In the genomic region with DNA sequence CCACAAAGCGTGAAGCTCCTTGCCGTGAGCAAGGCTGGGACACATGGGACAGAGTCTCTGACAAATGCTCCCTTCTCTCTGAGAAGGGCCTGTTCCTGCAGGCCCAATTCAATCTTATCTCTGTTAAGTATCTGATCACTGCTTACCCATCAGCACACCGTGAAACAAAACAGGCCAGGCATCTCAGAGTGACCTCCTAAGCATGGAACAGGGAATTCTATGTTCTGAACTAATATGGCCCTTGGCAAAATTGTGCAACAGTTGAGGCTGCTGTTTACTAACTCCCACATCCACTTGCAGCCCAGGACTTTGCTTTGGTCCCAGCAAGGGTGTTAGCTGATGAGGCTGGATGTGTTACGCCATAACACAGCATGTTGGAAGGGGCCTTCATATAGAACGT, we compare ENCODE assay signal across 19 cellular contexts.
A peak's percentile ranks its signal among the peaks of the same experiment; 100 is the strongest.
DNase-seq lines count a peak whose midpoint lies in the region; ATAC-seq, FAIRE-seq and TF ChIP-seq lines count a peak whose summit lies in the region.
"Had no signal": no experiment of that assay in that cellular context is flagged by ENCODE, and none has a peak within 500 bp of the region (broad histone marks: within the 10 kb centered on the region; RNA-seq: fewer than 3 reads in every experiment).

No MANE protein-coding gene starts in this region.

- POLR2A ChIA-PET in HepG2 (lab: Yijun Ruan, JAX), result no interaction called here

- H3K79me2 ChIP-seq in HepG2 (ENCODE audit: insufficient read depth, low read length), result no peaks in the 10 kb centered on the region

- no peak overlapping the region for H3K9ac ChIP-seq in HepG2 (ENCODE audit: insufficient read depth, low read depth, low read length)

- H4K20me1 ChIP-seq in HepG2 (ENCODE audit: insufficient read depth, low read length), result no peaks in the 10 kb centered on the region

- TF ChIP-seq EP300 in HepG2 (IDR thresholded peaks at IDR 0.05; ENCODE audit: low read depth in 2 of 2, low read length in 2 of 2) (no peak), HepG2 (CRISPR knock-in tag; IDR thresholded peaks at IDR 0.05; ENCODE audit: borderline replicate concordance) (no peak)

- H3K9me3 ChIP-seq in body of pancreas, result no peaks in the 10 kb centered on the region
- H3K9me3 ChIP-seq in HepG2 (ENCODE audit: low read length), result no peaks in the 10 kb centered on the region
- no peaks in the 10 kb centered on the region for H3K9me3 ChIP-seq in vagina

- intact Hi-C loops in body of pancreas (cut with DNase I) (no loop called here), HepG2 (cut with micrococcal nuclease; ENCODE audit: unreplicated experiment) (no loop called here), vagina (cut with DNase I) (no loop called here)

- H3K27ac ChIP-seq in body of pancreas, result no peak overlapping the region
- H3K27ac ChIP-seq in HepG2 (ENCODE audit: extremely low read length, insufficient read depth, low read length), result no peak overlapping the region
- H3K27ac ChIP-seq in vagina, result peak overlapping the region; percentile 37

- H2AFZ ChIP-seq in HepG2 (ENCODE audit: low read length), result no peak overlapping the region

- TF ChIP-seq RAD21 in HepG2 (CRISPR knock-in tag; IDR thresholded peaks at IDR 0.05), result no peak

- 69 to 78% methylated on average over 5 of the region's 5 CpGs for WGBS in body of pancreas, 2 donors
- 22% methylated on average over 5 of the region's 5 CpGs for WGBS in HepG2 (ENCODE audit: low lambda C conversion rate)

- H3K4me2 ChIP-seq in HepG2 (ENCODE audit: low read depth, low read length), result 0 out of 2 replicates have a peak overlapping the region, but pooled peaks have one; percentile 2

- H3K4me1 ChIP-seq in body of pancreas, result no peaks in the 10 kb centered on the region
- H3K4me1 ChIP-seq in HepG2 (ENCODE audit: insufficient read depth, low read length), result peaks cover 14% of the 10 kb centered on the region
- H3K4me1 ChIP-seq in vagina, result peaks cover 23% of the 10 kb centered on the region

- H3K4me3 ChIP-seq in body of pancreas (no peak overlapping the region), HepG2 (replicated peaks in 1 of 3; ENCODE audit: insufficient read depth in 1 of 3, low read depth in 2 of 3, low read length in 3 of 3) (no peak overlapping the region), vagina (no peak overlapping the region)
- H3K4me3 ChIP-seq: skin epidermis had no signal

- FAIRE-seq in HepG2 (lab: Jason Lieb, UNC), result no peak
- FAIRE-seq: GM12891, H54 had no signal

- DNase-seq in SKM-1 treated with dmso at 0.1 percent for 144 hours (lab: John Stamatoyannopoulos, UW; ENCODE audit: unreplicated experiment) (peak; percentile 10), SKM-1 (lab: John Stamatoyannopoulos, UW; ENCODE audit: unreplicated experiment) (no peak), body of pancreas (peak in 1 of 4 donors; percentile 34), HepG2 (ENCODE audit: low spot score) (peak; percentile 29), vagina (ENCODE audit: extremely low spot score in 2 of 2) (peak in 1 of 2 donors; percentile 89), SW 1271 (lab: John Stamatoyannopoulos, UW) (no peak)
- no peak for DNase-seq in activated T-cell treated with anti-CD3 and anti-CD28 coated beads, Interleukin-2, amount 50 U/mL, for 48 hours
- DNase-seq: ACHN; activated CD4-positive, alpha-beta T cell treated with anti-CD3 and anti-CD28 coated beads, Interleukin-2, amount 10 ng/mL, durations not matched to agents 7 days and 5 days; DMS 273 treated with DMSO at 0.1 percent for 48 hours; immature natural killer cell; naive thymus-derived CD8-positive, alpha-beta T cell; NCI-H1694; NCI-H82; T-helper 1 cell had no signal

- in situ Hi-C loops in HepG2 (cut with HindIII; ENCODE audit: extremely low pct_ligation_motif_present, low pct_unique_long_range_greater_than_20kb), result no loop called here

- no TSS peak for BruUV-seq in HepG2 (replicated peaks; lab: Mats Ljungman, UMichigan)

- ATAC-seq in body of pancreas (peak; percentile 30), HepG2 (peak; percentile 87), GM19395 (IDR thresholded peaks at IDR 0.05; ENCODE audit: unreplicated experiment) (no peak)
- ATAC-seq: naive thymus-derived CD8-positive, alpha-beta T cell had no signal

- no peak for TF ChIP-seq POLR2A in body of pancreas (IDR thresholded peaks at IDR 0.05)
- no peak for TF ChIP-seq POLR2A in HepG2 (IDR thresholded peaks at IDR 0.05; ENCODE audit: insufficient read depth in 1 of 2, low read depth in 2 of 2, low read length in 2 of 2)
- no peak for TF ChIP-seq POLR2A in vagina (IDR thresholded peaks at IDR 0.05)

- TF ChIP-seq CTCF in body of pancreas (IDR thresholded peaks at IDR 0.05) (no peak), HepG2 (CRISPR knock-in tag; IDR thresholded peaks at IDR 0.05) (no peak), vagina (IDR thresholded peaks at IDR 0.05) (no peak)

- CTCF ChIA-PET in HepG2 (lab: Yijun Ruan, JAX; ENCODE audit: low intra/inter-chr PET ratio, low total read pairs), result interaction anchor here (1.3 kb wide), 1 partner anchor 294 kb away, joined by 3 read pairs; no protein-coding TSS in a partner anchor

- H3K27me3 ChIP-seq in body of pancreas (no peaks in the 10 kb centered on the region), HepG2 (ENCODE audit: control insufficient read depth in 1 of 2, insufficient read depth in 2 of 2, low read length in 2 of 2) (peaks cover 0 to 12% of the 10 kb centered on the region in 2 experiments; a peak in 3 of 5 replicates), vagina (no peaks in the 10 kb centered on the region)

- H3K36me3 ChIP-seq in body of pancreas (replicated peaks in 1 of 2; ENCODE audit: insufficient read depth in 1 of 2, low read depth in 2 of 2) (no peaks in the 10 kb centered on the region), HepG2 (replicated peaks in 1 of 2; ENCODE audit: control insufficient read depth in 1 of 2, insufficient read depth in 2 of 2, low read length in 2 of 2) (no peaks in the 10 kb centered on the region), vagina (no peaks in the 10 kb centered on the region)

TF ChIP-seq in HepG2, 621 proteins besides CTCF, POLR2A, EP300 and RAD21 (continues in another document):
- TF ChIP-seq FOXP1 (IDR thresholded peaks at IDR 0.05) (no peak), FOXP1 (CRISPR knock-in tag; IDR thresholded peaks at IDR 0.05) (peak; percentile 40; the same call in 1 of the 2 replicates), POGZ (CRISPR knock-in tag; IDR thresholded peaks at IDR 0.05) (0 out of 2 replicates have a peak, but pooled peaks have one; percentile 28), PCBP1 (IDR thresholded peaks at IDR 0.05; ENCODE audit: borderline replicate concordance, low read depth, low read length) (no peak), SALL1 (CRISPR knock-in tag; IDR thresholded peaks at IDR 0.05) (0 out of 2 replicates have a peak, but pooled peaks have one; percentile 18), ZNF484 (CRISPR knock-in tag; IDR thresholded peaks at IDR 0.05; ENCODE audit: borderline replicate concordance, low read depth) (no peak), FOXA3 (CRISPR knock-in tag; IDR thresholded peaks at IDR 0.05) (peak; percentile 54), CEBPB (IDR thresholded peaks at IDR 0.05; ENCODE audit: borderline replicate concordance, low read depth, low read length) (peak; percentile 95), MIER2 (CRISPR knock-in tag; IDR thresholded peaks at IDR 0.05) (0 out of 2 replicates have a peak, but pooled peaks have one; percentile 41), ISL2 (CRISPR knock-in tag; IDR thresholded peaks at IDR 0.05) (no peak), SMYD3 (CRISPR knock-in tag; IDR thresholded peaks at IDR 0.05) (no peak), SOX6 (IDR thresholded peaks at IDR 0.05) (no peak), SOX6 (CRISPR knock-in tag; IDR thresholded peaks at IDR 0.05) (no peak), FOXO1 (CRISPR knock-in tag; IDR thresholded peaks at IDR 0.05) (peak; percentile 28; the same call in 1 of the 2 replicates), ZNF7 (CRISPR knock-in tag; IDR thresholded peaks at IDR 0.05) (peak; percentile 12; the same call in 1 of the 2 replicates), ZNF296 (CRISPR knock-in tag; conservative IDR thresholded peaks at IDR 0.05) (no peak), ZNF644 (CRISPR knock-in tag; IDR thresholded peaks at IDR 0.05; ENCODE audit: low read depth) (peak; percentile 95), ZNF337 (CRISPR knock-in tag; IDR thresholded peaks at IDR 0.05; ENCODE audit: borderline replicate concordance, low read depth) (no peak), ZMYM3 (CRISPR knock-in tag; IDR thresholded peaks at IDR 0.05) (peak; percentile 45; the same call in 1 of the 2 replicates), TBX2 (CRISPR knock-in tag; IDR thresholded peaks at IDR 0.05; ENCODE audit: borderline replicate concordance) (0 out of 2 replicates have a peak, but pooled peaks have one; percentile 21), FOXA1 (IDR thresholded peaks at IDR 0.05) (no peak), FOXA1 (CRISPR knock-in tag; IDR thresholded peaks at IDR 0.05) (peak; percentile 42; the same call in 1 of the 2 replicates)

Comparison
In these comparisons a context has a peak if more than half of its experiments do, and no peak if none do; other contexts are left out.
1. DNase-seq: peak in SKM-1 treated with dmso at 0.1 percent for 144 hours (single experiment) and HepG2 (single experiment); none in SKM-1 (single experiment), activated T-cell treated with anti-CD3 and anti-CD28 coated beads, Interleukin-2, amount 50 U/mL, for 48 hours (0 of 2) and SW 1271 (0 of 2).